8 cellular contexts compared by ENCODE assay signal in genomic region chr7:727104-727805, GRCh38. TPM values are rescaled to one million over a fixed set of nuclear protein-coding genes. Genes with fewer than 3 reads are reported as not detected.
DNase-seq lines count a peak whose midpoint lies in the region; ATAC-seq and TF ChIP-seq lines count a peak whose summit lies in the region.

Gene PRKAR1B (minus strand): TSS chr7:727281. CDS start chr7:711505, 15,776 bp downstream.

- H3K4me2 ChIP-seq in smooth muscle cell, result peak within 1 kb of the TSS; percentile 90

- peak; percentile 11 for ATAC-seq in GM18873 (IDR thresholded peaks at IDR 0.05; ENCODE audit: low FRiP score, unreplicated experiment)
- peak; percentile 48 for ATAC-seq in HG03066 (IDR thresholded peaks at IDR 0.05; ENCODE audit: low read depth, unreplicated experiment)

- DNase-seq in Peyer's patch (peak; percentile 42 to 67 (median 64)), astrocyte of the cerebellum (ENCODE audit: low read depth) (no peak), smooth muscle cell (lab: John Stamatoyannopoulos, UW; ENCODE audit: unreplicated experiment) (no peak), NCI-H1694 (lab: John Stamatoyannopoulos, UW) (no peak)

- H3K27me3 ChIP-seq in ACC112 (ENCODE audit: insufficient read depth, low read length) (no peaks in the 10 kb centered on the region), Peyer's patch (no peaks in the 10 kb centered on the region), iPS-15b (ENCODE audit: control insufficient read depth, insufficient read depth, low read length) (no peaks in the 10 kb centered on the region), smooth muscle cell (ENCODE audit: low read depth) (no peaks in the 10 kb centered on the region)

- in situ Hi-C loops in astrocyte of the cerebellum (cut with HindIII; ENCODE audit: low sequenced_read_pairs), result no loop called here

- peaks cover 26% of the 10 kb centered on the region; the same call in 1 of the 2 replicates for H3K36me3 ChIP-seq in ACC112 (ENCODE audit: insufficient read depth, low read length)
- peaks cover 0 to 5% (median 0%) of the 10 kb centered on the region in 3 donors for H3K36me3 ChIP-seq in Peyer's patch
- H3K36me3 ChIP-seq in iPS-15b (ENCODE audit: control insufficient read depth, insufficient read depth, low read length), result peaks cover 31% of the 10 kb centered on the region
- no peaks in the 10 kb centered on the region for H3K36me3 ChIP-seq in smooth muscle cell (ENCODE audit: low read depth)

- no peaks in the 10 kb centered on the region for H3K9me3 ChIP-seq in Peyer's patch
- H3K9me3 ChIP-seq in iPS-15b (ENCODE audit: control insufficient read depth, insufficient read depth, low read length), result no peaks in the 10 kb centered on the region
- no peaks in the 10 kb centered on the region for H3K9me3 ChIP-seq in smooth muscle cell (replicated peaks; ENCODE audit: low read depth)

- H3K4me1 ChIP-seq in ACC112 (ENCODE audit: control insufficient read depth, insufficient read depth, low read length, unreplicated experiment) (peaks cover 14% of the 10 kb centered on the region), Peyer's patch (peaks cover 0 to 35% (median 9%) of the 10 kb centered on the region in 4 donors), iPS-15b (ENCODE audit: control insufficient read depth, insufficient read depth, low read length) (peaks cover 8% of the 10 kb centered on the region), smooth muscle cell (ENCODE audit: low read depth) (peaks cover 14% of the 10 kb centered on the region)

- WGBS in smooth muscle cell (ENCODE audit: low lambda C conversion rate), result 7% methylated on average over 3 of the region's 66 CpGs

- peaks cover 30% of the 10 kb centered on the region for H3K79me2 ChIP-seq in ACC112 (ENCODE audit: control insufficient read depth, insufficient read depth, low read length, unreplicated experiment)
- H3K79me2 ChIP-seq in smooth muscle cell (ENCODE audit: low read depth), result peaks cover 7% of the 10 kb centered on the region

- no peak for TF ChIP-seq POLR2A in Peyer's patch (IDR thresholded peaks at IDR 0.05)

- H4K20me1 ChIP-seq in smooth muscle cell (ENCODE audit: low read depth), result peaks cover 15% of the 10 kb centered on the region

- peak within 1 kb of the TSS; percentile 94 for H3K9ac ChIP-seq in iPS-15b (ENCODE audit: low read depth, low read length)
- peak within 1 kb of the TSS; percentile 30 for H3K9ac ChIP-seq in smooth muscle cell (ENCODE audit: low read depth)

- H3F3A ChIP-seq in smooth muscle cell (ENCODE audit: low read depth), result peaks cover 13% of the 10 kb centered on the region

- TF ChIP-seq CTCF in Peyer's patch (IDR thresholded peaks at IDR 0.05), result no peak
- TF ChIP-seq CTCF in astrocyte of the cerebellum (IDR thresholded peaks at IDR 0.05; ENCODE audit: low read depth, low read length, missing control alignments), result no peak
- TF ChIP-seq CTCF in smooth muscle cell (IDR thresholded peaks at IDR 0.05; ENCODE audit: borderline replicate concordance, insufficient read depth, poor library complexity, severe bottlenecking), result no peak

- peak within 1 kb of the TSS; percentile 97 for H2AFZ ChIP-seq in ACC112 (ENCODE audit: low read length, unreplicated experiment)
- peak within 1 kb of the TSS; percentile 56 for H2AFZ ChIP-seq in smooth muscle cell (ENCODE audit: low read depth)

- H3K27ac ChIP-seq in ACC112 (ENCODE audit: low read depth, low read length) (0 out of 2 replicates have a peak within 1 kb of the TSS, but pooled peaks have one; percentile 9), Peyer's patch (peak within 1 kb of the TSS; percentile 38 to 78 (median 77)), smooth muscle cell (ENCODE audit: low read depth) (no peak within 1 kb of the TSS)

- H3K4me3 ChIP-seq in ACC112 (ENCODE audit: low read depth, low read length), result peak within 1 kb of the TSS; percentile 92
- H3K4me3 ChIP-seq in Peyer's patch, result peak within 1 kb of the TSS; percentile 90 to 100 (median 98)
- peak within 1 kb of the TSS; percentile 47 for H3K4me3 ChIP-seq in astrocyte of the cerebellum (ENCODE audit: low read depth, low read length)
- peak within 1 kb of the TSS; percentile 92 for H3K4me3 ChIP-seq in iPS-15b (ENCODE audit: low read depth, low read length)
- H3K4me3 ChIP-seq in smooth muscle cell, result peak within 1 kb of the TSS; percentile 84

RNA-seq across cellular contexts. Expression of gene PRKAR1B, which starts in this region (rescaled TPM):
- 10 to 100 TPM; 13.0 to 42.9 (median 17.0) TPM for total RNA-seq in Peyer's patch
- 5.3 and 6.7 TPM in 2 replicates for total RNA-seq in smooth muscle cell
- polyA plus RNA-seq in smooth muscle cell, result 9.6 and 10.1 TPM in 2 replicates

Comparison
In these comparisons a context has a peak if more than half of its experiments do, and no peak if none do; other contexts are left out.
1. H3K4me3 ChIP-seq: peak in every context shown above with its lines; median percentile 98 in Peyer's patch; 92 in ACC112; 92 in iPS-15b; 84 in smooth muscle cell; 47 in astrocyte of the cerebellum.
2. DNase-seq: peak in Peyer's patch (3 of 3); none in astrocyte of the cerebellum (single experiment), smooth muscle cell (single experiment) and NCI-H1694 (single experiment).